Comparison of ENCODE assay signal across 11 cellular contexts in the genomic region with DNA sequence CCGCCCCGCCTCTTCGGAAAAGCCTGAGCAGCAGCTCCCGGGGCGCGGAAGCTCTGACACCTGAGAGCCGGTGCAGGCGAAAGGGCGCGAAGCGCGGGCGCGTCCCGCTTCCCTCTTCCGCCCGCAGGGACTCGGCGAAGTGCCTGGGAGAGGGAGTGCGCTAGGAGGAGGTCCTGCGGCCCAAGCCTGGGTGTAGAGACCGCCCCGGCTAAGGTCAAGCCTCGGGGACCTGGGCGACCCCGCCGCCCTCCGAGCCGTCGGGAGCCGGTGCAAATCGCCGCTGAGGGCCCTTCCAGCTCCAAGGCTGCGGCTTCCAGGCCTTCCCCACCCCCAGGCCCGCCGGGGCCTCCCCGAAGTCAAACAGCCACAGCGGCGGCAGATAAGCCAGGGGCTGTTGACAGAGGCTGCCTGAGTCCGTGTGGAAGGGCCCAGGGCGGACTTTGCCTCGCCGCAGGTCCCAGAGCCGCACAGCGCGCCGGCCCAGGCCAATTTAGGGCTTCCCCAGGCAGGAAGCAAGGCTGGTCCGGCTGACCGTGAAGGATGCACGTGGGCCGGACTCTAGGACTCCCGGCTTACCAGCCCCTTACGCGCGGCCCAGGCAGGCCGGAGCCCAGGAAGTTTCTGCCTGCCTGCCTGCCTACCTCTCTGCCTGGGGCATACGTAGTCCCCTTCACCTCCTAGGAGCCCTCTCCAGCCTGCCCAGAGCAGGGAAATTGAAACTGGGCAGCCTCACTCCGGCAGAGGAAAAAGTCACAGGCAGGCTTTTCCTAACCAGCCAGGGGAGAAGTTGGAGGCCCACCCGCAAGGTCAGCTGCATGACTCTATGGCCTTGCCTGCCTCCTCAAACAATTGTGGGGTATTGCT. TPM values are rescaled to one million over a fixed set of nuclear protein-coding genes. Genes with fewer than 3 reads are reported as not detected.
DNase-seq lines count a peak whose midpoint lies in the region; ATAC-seq, FAIRE-seq and TF ChIP-seq lines count a peak whose summit lies in the region.
"Had no signal": no experiment of that assay in that cellular context is flagged by ENCODE, and none has a peak within 500 bp of the region (broad histone marks: within the 10 kb centered on the region; RNA-seq: fewer than 3 reads in every experiment).

No MANE protein-coding gene starts in this region.

- H2BK20ac ChIP-seq in H1 (ENCODE audit: low read length), result no peak overlapping the region

- H3K79me2 ChIP-seq in H1 (ENCODE audit: control insufficient read depth in 1 of 2, insufficient read depth in 2 of 2, low read length in 2 of 2), result no peaks in the 10 kb centered on the region

- DNase-seq in Right ventricle myocardium superior, result peak; percentile 47
- no peak for DNase-seq in cardiac septum (ENCODE audit: low spot score)
- DNase-seq in H1 (ENCODE audit: low read depth in 1 of 2, low spot score in 2 of 2), result peak in 1 of 2 experiments; percentile 83
- DNase-seq in DMS 273 (lab: John Stamatoyannopoulos, UW; ENCODE audit: unreplicated experiment), result no peak
- no peak for DNase-seq in mesenteric fat pad (ENCODE audit: low spot score)
- DNase-seq in H4 (ENCODE audit: low spot score), result no peak
- no peak for DNase-seq in superior temporal gyrus (ENCODE audit: extremely low spot score)

- H3K18ac ChIP-seq in H1 (ENCODE audit: extremely low read depth, low read length), result peak overlapping the region; percentile 48

- H2BK15ac ChIP-seq in H1 (ENCODE audit: low read length), result no peak overlapping the region

- CTCF ChIA-PET in H1 (lab: Charles Lee; ENCODE audit: partially characterized antibody), result interaction anchor here (0.6 to 2.5 kb wide), 4 partner anchors 10 to 45 kb away, joined by 4 to 11 read pairs (median 4); partner anchors contain the start of gene LTK

- H3K4me3 ChIP-seq in H1 (ENCODE audit: extremely low read depth in 1 of 4, insufficient read depth in 2 of 4, low read depth in 3 of 4, low read length in 4 of 4) (peak overlapping the region; percentile 16 to 78 (median 33); a peak in 7 of 8 replicates), mucosa of stomach (ENCODE audit: low read length) (peak overlapping the region; percentile 46)
- H3K4me3 ChIP-seq: cardiac muscle cell had no signal

- H3K4ac ChIP-seq in H1 (replicated peaks; ENCODE audit: insufficient read length, low read depth, low read length), result no peak overlapping the region

- TF ChIP-seq EP300 in H1 (IDR thresholded peaks at IDR 0.05; ENCODE audit: borderline replicate concordance in 1 of 2, low read depth in 2 of 2, low read length in 2 of 2), result no peak

- peaks cover 78 to 100% (median 99%) of the 10 kb centered on the region in 4 experiments for H3K27me3 ChIP-seq in H1 (replicated peaks in 1 of 4; ENCODE audit: control insufficient read depth in 3 of 4, extremely low read depth in 1 of 4, insufficient read depth in 3 of 4, low read length in 3 of 4)
- H3K27me3 ChIP-seq in mucosa of stomach (ENCODE audit: control insufficient read depth, insufficient read depth, low read length), result peaks cover 8% of the 10 kb centered on the region

- no peaks in the 10 kb centered on the region for H3K79me1 ChIP-seq in H1 (ENCODE audit: low read depth, low read length)

- WGBS in H1 (ENCODE audit: extremely low coverage in 1 of 2, insufficient coverage in 1 of 2, insufficient read length in 1 of 2, insufficient replicate concordance in 2 of 2, low coverage in 1 of 2, low lambda C conversion rate in 2 of 2, missing lambda C conversion rate in 1 of 2), 2 experiments, result 10% methylated on average over 44 of the region's 59 CpGs; no CpG with 5 or more reads in 1 of the 2 experiments

- no peak overlapping the region for H3K14ac ChIP-seq in H1 (ENCODE audit: insufficient read length)

- H3K9me3 ChIP-seq in H1 (ENCODE audit: insufficient read depth in 2 of 2, low read depth in 1 of 2, low read length in 1 of 2) (no peaks in the 10 kb centered on the region), mucosa of stomach (ENCODE audit: control insufficient read depth, low read length) (no peaks in the 10 kb centered on the region)

- intact Hi-C loops in Right ventricle myocardium superior (cut with DNase I) (no loop called here), cardiac septum (cut with DNase I) (no loop called here)

- H3K4me1 ChIP-seq in H1 (replicated peaks in 1 of 4; ENCODE audit: control insufficient read depth in 3 of 4, insufficient read depth in 4 of 4, low read length in 3 of 4) (peaks cover 0 to 16% (median 9%) of the 10 kb centered on the region in 4 experiments; a peak in 6 of 7 replicates), mucosa of stomach (ENCODE audit: control insufficient read depth, insufficient read depth, low read length) (peaks cover 44% of the 10 kb centered on the region)

- no peak overlapping the region for H3K27ac ChIP-seq in H1 (ENCODE audit: low read depth, low read length)
- H3K27ac ChIP-seq: cardiac muscle cell had no signal

- H2AFZ ChIP-seq in H1 (ENCODE audit: low read length), result no peak overlapping the region; the same call in 1 of the 2 replicates

- FAIRE-seq in H1 (lab: Jason Lieb, UNC), result no peak

- H4K20me1 ChIP-seq in H1 (replicated peaks in 1 of 2; ENCODE audit: control insufficient read depth in 1 of 2, insufficient read depth in 2 of 2, low read length in 2 of 2), result peaks cover 3 to 10% of the 10 kb centered on the region in 2 experiments

- no peak overlapping the region for H3K23ac ChIP-seq in H1 (ENCODE audit: insufficient read length)

- H2BK5ac ChIP-seq in H1 (ENCODE audit: low read depth, low read length), result no peak overlapping the region

- H3K23me2 ChIP-seq in H1 (ENCODE audit: low read depth, low read length), result peaks cover 23% of the 10 kb centered on the region; the same call in 1 of the 2 replicates

- H3K4me2 ChIP-seq in H1 (ENCODE audit: insufficient read depth in 1 of 2, low read depth in 2 of 2, low read length in 2 of 2), result peak overlapping the region; percentile 88 to 94

- POLR2A ChIA-PET in H1 (lab: Charles Lee; ENCODE audit: partially characterized antibody), result interaction anchor here (0.9 to 1.3 kb wide), 6 partner anchors 10 to 48 kb away, joined by 3 to 5 read pairs (median 4); partner anchors contain the start of gene RPAP1

- no peak overlapping the region for H2AK5ac ChIP-seq in H1 (ENCODE audit: low read depth, low read length)

- H2BK12ac ChIP-seq in H1 (ENCODE audit: low read depth, low read length), result 0 out of 2 replicates have a peak overlapping the region, but pooled peaks have one; percentile 27

- no peak for TF ChIP-seq RAD21 in H1 (IDR thresholded peaks at IDR 0.05 in 1 of 2, conservative IDR thresholded peaks at IDR 0.05 in 1 of 2; ENCODE audit: low read depth in 2 of 2, low read length in 2 of 2)

- TF ChIP-seq POLR2A in H1 (IDR thresholded peaks at IDR 0.05; ENCODE audit: control extremely low read depth in 1 of 2, low read depth in 2 of 2, low read length in 2 of 2), result no peak

- TF ChIP-seq CTCF in H1 (IDR thresholded peaks at IDR 0.05; ENCODE audit: control extremely low read depth in 1 of 3, insufficient read depth in 1 of 3, low read depth in 1 of 3, low read length in 3 of 3), result no peak

- no peak overlapping the region for H3K56ac ChIP-seq in H1 (replicated peaks; ENCODE audit: insufficient read length, low read depth, low read length)

- H4K5ac ChIP-seq in H1 (ENCODE audit: insufficient read length, low read depth, low read length), result no peak overlapping the region

- peak; percentile 8 for ATAC-seq in Right ventricle myocardium superior (ENCODE audit: poor library complexity)

- H3K36me3 ChIP-seq in H1 (ENCODE audit: control insufficient read depth in 2 of 4, insufficient read depth in 4 of 4, low read length in 3 of 4) (peaks cover 0 to 5% (median 0%) of the 10 kb centered on the region in 4 experiments; a peak in 1 of 8 replicates), mucosa of stomach (ENCODE audit: control insufficient read depth, insufficient read depth, low read length) (no peaks in the 10 kb centered on the region)
- H3K36me3 ChIP-seq: cardiac muscle cell had no signal

- H2BK120ac ChIP-seq in H1 (replicated peaks; ENCODE audit: low read depth, low read length), result no peak overlapping the region

- H4K8ac ChIP-seq in H1 (ENCODE audit: extremely low read depth, insufficient read depth, low read length), result peak overlapping the region; percentile 87

- no peak overlapping the region for H4K91ac ChIP-seq in H1 (replicated peaks; ENCODE audit: insufficient read length, low read length)

- H3K9ac ChIP-seq in H1 (replicated peaks in 1 of 4; ENCODE audit: extremely low read depth in 1 of 4, low read depth in 3 of 4, low read length in 3 of 4) (no peak overlapping the region), mucosa of stomach (ENCODE audit: low read length) (peak overlapping the region; percentile 85)

RNA-seq across cellular contexts. Expression of gene ITPKA, which starts 2.3 kb away (rescaled TPM):
- total RNA-seq in Right ventricle myocardium superior (2.6 TPM), cardiac septum (1.0 TPM), mesenteric fat pad (0.16 TPM)
- total RNA-seq in H1 (2021; fragmentation: NEBNext Ultra II Directional; extraction: Animal tissue kit (Norgen Biotek cat#: 25700)), result 0.67 and 0.99 TPM in 2 replicates
- 0.25 and 0.39 TPM in 2 replicates for polyA plus RNA-seq in H1 (2011; rRNA removed)
- 0.30 TPM for polyA plus RNA-seq in H1 (2011; cell fraction: cytosol; rRNA removed)
- polyA plus RNA-seq in H1 (2011; cell fraction: nucleus; rRNA removed), result 0.80 TPM
- 0.60 to 0.77 TPM (median 0.64 TPM) in 3 of 4 replicates, not detected in the other for polyA plus RNA-seq in H1 (2012, experiment 1 of 2)
- 0.70 TPM for polyA plus RNA-seq in H1 (2012, experiment 2 of 2)
- polyA plus RNA-seq in H1 (2013, experiment 1 of 2), result 0.53 TPM
- polyA plus RNA-seq in H1 (2013, experiment 2 of 2), result 0.37 TPM
- polyA minus RNA-seq in H1 (2011; rRNA and poly(A)+ RNA removed), result 0.22 and 0.29 TPM in 2 replicates
- not detected for polyA minus RNA-seq in H1 (2011; cell fraction: cytosol; rRNA and poly(A)+ RNA removed)
- 0.40 TPM for polyA minus RNA-seq in H1 (2011; cell fraction: nucleus; rRNA and poly(A)+ RNA removed)
- 1.1 and 4.1 TPM in 2 replicates for total RNA-seq in H4 (2014; rRNA removed; shearing (Covaris generic))
- polyA plus RNA-seq: CD14-positive monocyte had no signal

RNA-seq across cellular contexts. Expression of gene LTK, which starts 17.7 kb away (rescaled TPM):
- 1.1 TPM for total RNA-seq in Right ventricle myocardium superior
- total RNA-seq in cardiac septum, result 0.65 TPM
- total RNA-seq in H1 (2021; fragmentation: NEBNext Ultra II Directional; extraction: Animal tissue kit (Norgen Biotek cat#: 25700)), result 0.19 and 0.38 TPM in 2 replicates
- polyA plus RNA-seq in H1 (2011; rRNA removed), result 0.05 and 0.06 TPM in 2 replicates
- polyA plus RNA-seq in H1 (2011; cell fraction: cytosol; rRNA removed), result 0.18 TPM
- 0.76 TPM for polyA plus RNA-seq in H1 (2011; cell fraction: nucleus; rRNA removed)
- 0.13 to 0.39 TPM (median 0.19 TPM) in 3 of 4 replicates, not detected in the other for polyA plus RNA-seq in H1 (2012, experiment 1 of 2)
- 0.14 TPM for polyA plus RNA-seq in H1 (2012, experiment 2 of 2)
- polyA plus RNA-seq in H1 (2013, experiment 1 of 2), result 0.14 TPM
- polyA plus RNA-seq in H1 (2013, experiment 2 of 2), result 0.09 TPM
- polyA minus RNA-seq in H1 (2011; rRNA and poly(A)+ RNA removed), result not detected in 2 replicates
- polyA minus RNA-seq in H1 (2011; cell fraction: cytosol; rRNA and poly(A)+ RNA removed), result not detected
- polyA minus RNA-seq in H1 (2011; cell fraction: nucleus; rRNA and poly(A)+ RNA removed), result not detected
- total RNA-seq in mesenteric fat pad, result 0.77 TPM
- 0.21 and 0.37 TPM in 2 replicates for total RNA-seq in H4 (2014; rRNA removed; shearing (Covaris generic))
- total RNA-seq: M059J had no signal
- polyA plus RNA-seq: CD14-positive monocyte had no signal

RNA-seq across cellular contexts. Expression of gene RPAP1, which starts 48.1 kb away (rescaled TPM):
- total RNA-seq in Right ventricle myocardium superior, result 26.4 TPM
- 18.5 TPM for total RNA-seq in cardiac septum
- 84.3 and 86.6 TPM in 2 replicates for total RNA-seq in H1 (2021; fragmentation: NEBNext Ultra II Directional; extraction: Animal tissue kit (Norgen Biotek cat#: 25700))
- 53.3 and 85.6 TPM in 2 replicates for polyA plus RNA-seq in H1 (2011; rRNA removed)
- 27.4 TPM for polyA plus RNA-seq in H1 (2011; cell fraction: cytosol; rRNA removed)
- polyA plus RNA-seq in H1 (2011; cell fraction: nucleus; rRNA removed), result 76.1 TPM
- polyA plus RNA-seq in H1 (2012, experiment 1 of 2), result 66.6 to 76.2 TPM (median 71.2 TPM) in 4 replicates
- polyA plus RNA-seq in H1 (2012, experiment 2 of 2), result 72.7 TPM
- polyA plus RNA-seq in H1 (2013, experiment 1 of 2), result 46.6 TPM
- 43.2 TPM for polyA plus RNA-seq in H1 (2013, experiment 2 of 2)
- 45.1 and 58.5 TPM in 2 replicates for polyA minus RNA-seq in H1 (2011; rRNA and poly(A)+ RNA removed)
- 39.3 TPM for polyA minus RNA-seq in H1 (2011; cell fraction: cytosol; rRNA and poly(A)+ RNA removed)
- polyA minus RNA-seq in H1 (2011; cell fraction: nucleus; rRNA and poly(A)+ RNA removed), result 53.5 TPM
- 26.7 TPM for total RNA-seq in mesenteric fat pad
- total RNA-seq in H4 (2014; rRNA removed; shearing (Covaris generic)), result 14.4 TPM in 2 replicates
